Comparison of ENCODE assay signal across 9 cellular contexts in the genomic region with DNA sequence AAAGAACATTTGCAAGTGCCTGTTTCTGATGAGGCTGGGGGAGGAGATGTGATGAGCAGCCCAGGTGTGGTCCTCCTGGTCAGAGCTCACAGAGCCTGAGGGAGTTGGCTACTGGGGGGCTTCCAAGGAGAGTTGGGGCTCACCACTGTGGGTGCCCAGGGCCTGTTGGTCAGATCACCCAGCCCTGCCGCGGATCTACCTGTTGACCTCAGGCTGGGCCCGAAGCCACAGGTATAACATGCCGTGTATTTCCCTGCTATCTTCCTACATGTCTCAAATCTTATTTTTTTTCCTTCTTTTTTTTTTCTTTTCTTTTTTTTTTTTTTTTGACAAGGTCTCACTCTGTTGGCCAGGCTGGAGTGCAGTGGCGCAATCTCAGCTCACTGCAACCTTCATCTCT.
"Had no signal": no experiment of that assay in that cellular context is flagged by ENCODE, and none has a peak within 500 bp of the region (broad histone marks: within the 10 kb centered on the region; RNA-seq: fewer than 3 reads in every experiment).

No MANE protein-coding gene starts in this region.

- ATAC-seq: GM23338, HCT116 had no signal

- H3K27ac ChIP-seq: GM23248 had no signal

- H3K9me3 Mint-ChIP-seq: GM23338, H9, HFFc6 had no signal

- H3K4me3 Mint-ChIP-seq: GM23338, H9, HFFc6 had no signal

- DNase-seq: GM23248, GOT3, H7, H9, HCEC 1CT, HFFc6 had no signal

- H3K36me3 ChIP-seq: HAP-1 had no signal

- H3K4me1 Mint-ChIP-seq: GM23338 had no signal

- H3K4me1 ChIP-seq: HAP-1 had no signal

- H3K9me3 ChIP-seq: HAP-1 had no signal

- H3K4me3 ChIP-seq: GM23248, GM23338, HAP-1 had no signal

- H3K27ac Mint-ChIP-seq: GM23338, H9, HFFc6 had no signal
